In the genomic region with DNA sequence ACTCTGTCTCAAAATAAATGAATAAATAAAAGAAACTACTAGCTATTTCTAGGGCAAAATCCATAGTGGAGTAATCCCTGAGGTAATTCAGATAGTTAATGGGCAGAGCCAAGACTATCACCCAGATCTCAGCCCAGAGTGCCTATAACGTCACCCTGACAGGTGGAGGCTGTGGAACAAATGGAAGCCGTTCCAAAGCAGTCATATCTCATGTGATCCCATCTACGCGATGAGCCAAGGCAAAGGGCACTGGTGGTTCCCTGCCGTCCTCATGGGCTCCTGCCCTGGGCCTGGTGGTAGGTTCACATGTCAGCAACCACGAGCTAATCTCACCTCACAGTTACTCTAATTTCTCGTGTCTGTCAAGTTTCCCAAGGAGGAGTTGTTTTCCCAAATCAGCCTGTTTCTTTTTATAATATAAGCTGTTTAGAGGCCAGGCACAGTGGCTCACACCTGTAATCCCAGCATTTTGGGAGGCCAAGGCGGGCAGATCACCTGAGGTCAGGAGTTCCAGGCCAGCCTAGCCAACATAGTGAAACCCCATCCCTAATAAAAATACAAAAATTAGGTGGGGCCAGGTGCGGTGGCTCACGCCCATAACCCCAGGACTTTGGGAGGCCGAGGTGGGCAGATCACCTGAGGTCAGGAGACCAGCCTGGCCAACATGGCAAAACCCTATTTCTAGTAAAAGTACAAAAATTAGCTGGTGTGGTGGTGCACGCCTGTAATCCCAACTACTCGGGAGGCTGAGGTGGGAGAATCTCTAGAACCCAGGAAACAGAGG, we compare ENCODE assay signal across 14 cellular contexts.
"Had no signal": no experiment of that assay in that cellular context is flagged by ENCODE, and none has a peak within 500 bp of the region (broad histone marks: within the 10 kb centered on the region; RNA-seq: fewer than 3 reads in every experiment).

No MANE protein-coding gene starts in this region.

- H3K9me3 ChIP-seq: neutrophil, prostate gland, sigmoid colon, thoracic aorta, uterus had no signal

- H3K27me3 ChIP-seq: neutrophil, sigmoid colon, uterus had no signal

- H3K4me1 ChIP-seq: prostate gland, uterus had no signal

- H3K27ac ChIP-seq: neutrophil, sigmoid colon, thoracic aorta, uterus had no signal

- FAIRE-seq: frontal cortex, kidney, TTC549 had no signal

- H3K4me3 ChIP-seq: prostate gland, sigmoid colon, thoracic aorta, uterus had no signal

- DNase-seq: activated CD4-positive, alpha-beta T cell treated with anti-CD3 and anti-CD28 coated beads, Interleukin-2, amount 50 U/mL, for 4 hours; activated T-cell treated with anti-CD3 and anti-CD28 coated beads, Interleukin-2, amount 50 U/mL, for 48 hours; cortex of kidney; effector CD8-positive, alpha-beta T cell; kidney; stimulated activated CD4-positive, alpha-beta T cell treated with anti-CD3 and anti-CD28 coated beads, Interleukin-2, amount 100 ng/mL, for 48 hours; stimulated activated naive CD8-positive, alpha-beta T cell treated with anti-CD3 and anti-CD28 coated beads, Interleukin-15, Interleukin-2, amounts not matched to agents 100 U/mL and 50 U/mL, for 24 hours; uterus had no signal

- H3K36me3 ChIP-seq: uterus had no signal

- ATAC-seq: stimulated activated naive CD8-positive, alpha-beta T cell treated with anti-CD3 and anti-CD28 coated beads, Interleukin-15, Interleukin-2, amounts not matched to agents 100 U/mL and 50 U/mL, for 24 hours had no signal
